10 cellular contexts compared by ENCODE assay signal in the genomic region with DNA sequence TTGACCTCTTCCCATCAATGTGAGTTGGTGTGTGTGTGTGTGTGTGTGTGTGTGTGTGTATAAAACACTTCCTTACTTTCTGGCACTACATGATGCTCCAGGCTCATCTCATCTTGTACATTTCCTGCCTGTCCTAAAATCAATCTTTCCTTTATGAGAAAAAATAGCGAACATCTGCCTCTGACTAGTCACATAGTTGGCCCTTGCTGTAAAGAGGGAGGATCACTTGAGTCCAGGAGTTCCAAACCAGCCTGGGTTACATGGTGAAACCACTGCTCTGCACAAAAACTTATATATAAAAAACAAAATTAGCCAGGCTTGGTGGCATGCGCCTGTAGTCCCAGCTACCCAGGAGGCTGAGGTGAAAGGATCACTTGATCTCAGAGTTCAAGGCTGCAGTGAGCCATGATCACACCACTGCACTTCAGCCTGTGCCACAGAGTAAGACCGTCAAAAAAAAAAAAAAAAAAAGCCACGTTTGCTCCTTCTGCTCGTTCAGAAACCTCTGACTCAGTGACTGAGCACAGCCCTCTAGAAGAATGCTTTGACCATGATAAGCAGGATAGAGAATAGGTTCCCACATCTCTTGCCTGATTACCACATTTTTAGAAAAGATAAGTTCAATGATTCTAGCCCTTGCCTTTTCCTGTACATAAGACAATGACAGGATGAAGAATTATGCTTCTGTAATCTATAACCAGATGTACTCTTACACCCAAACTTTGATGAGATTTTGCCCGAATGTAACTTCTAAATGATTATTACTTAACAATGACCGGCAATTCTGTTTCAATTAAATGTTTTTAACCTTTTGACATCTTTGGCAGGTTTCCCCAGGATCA. TPM values are rescaled to one million over a fixed set of nuclear protein-coding genes. Genes with fewer than 3 reads are reported as not detected.
A peak's percentile ranks its signal among the peaks of the same experiment; 100 is the strongest.
DNase-seq lines count a peak whose midpoint lies in the region; ATAC-seq and TF ChIP-seq lines count a peak whose summit lies in the region.
"Had no signal": no experiment of that assay in that cellular context is flagged by ENCODE, and none has a peak within 500 bp of the region (broad histone marks: within the 10 kb centered on the region; RNA-seq: fewer than 3 reads in every experiment).

No MANE protein-coding gene starts in this region.

- H3K4me3 ChIP-seq in fibroblast of villous mesenchyme (ENCODE audit: low read depth, low read length) = no peak overlapping the region
- H3K4me3 ChIP-seq in spleen = no peak overlapping the region

- no peaks in the 10 kb centered on the region for H3K27me3 ChIP-seq in spleen (replicated peaks in 1 of 7)

- no peak overlapping the region for H3K4me3 Mint-ChIP-seq in activated CD8-positive, alpha-beta memory T cell treated with anti-CD3 and anti-CD28 coated beads, Interleukin-2, amount 10 ng/mL, durations not matched to agents 7 days and 5 days
- H3K4me3 Mint-ChIP-seq in T-cell = peak overlapping the region in 1 of 3 donors; percentile 15
- H3K4me3 Mint-ChIP-seq: B cell had no signal

- H3K27ac ChIP-seq in spleen = peak overlapping the region in 7 of 8 donors; percentile 55 to 86 (median 73)

- H3K4me1 Mint-ChIP-seq in activated CD8-positive, alpha-beta memory T cell treated with anti-CD3 and anti-CD28 coated beads, Interleukin-2, amount 10 ng/mL, durations not matched to agents 7 days and 5 days = peaks cover 28% of the 10 kb centered on the region
- H3K4me1 Mint-ChIP-seq in T-cell = peaks cover 21 to 23% (median 22%) of the 10 kb centered on the region in 3 donors
- H3K4me1 Mint-ChIP-seq: B cell had no signal

- no peaks in the 10 kb centered on the region for H3K9me3 Mint-ChIP-seq in activated CD8-positive, alpha-beta memory T cell treated with anti-CD3 and anti-CD28 coated beads, Interleukin-2, amount 10 ng/mL, durations not matched to agents 7 days and 5 days (ENCODE audit: low read depth)
- no peaks in the 10 kb centered on the region for H3K9me3 Mint-ChIP-seq in T-cell

- H3K9me3 ChIP-seq in spleen = no peaks in the 10 kb centered on the region

- peaks cover 6 to 48% (median 31%) of the 10 kb centered on the region in 6 donors for H3K4me1 ChIP-seq in spleen

- POLR2A ChIA-PET in T-cell (lab: Charles Lee) = no interaction called here

- no peaks in the 10 kb centered on the region for H3K36me3 ChIP-seq in spleen

- DNase-seq in activated CD8-positive, alpha-beta memory T cell treated with anti-CD3 and anti-CD28 coated beads, Interleukin-2, amount 10 ng/mL, durations not matched to agents 7 days and 5 days = no peak
- DNase-seq in activated CD8-positive, alpha-beta memory T cell treated with anti-CD3 and anti-CD28 coated beads for 24 hours = no peak
- no peak for DNase-seq in T-cell
- peak; percentile 96 for DNase-seq in fibroblast of villous mesenchyme (ENCODE audit: low read depth)
- DNase-seq in spleen = no peak
- DNase-seq in DMS153 treated with DMSO at 0.1 percent for 48 hours (lab: John Stamatoyannopoulos, UW; ENCODE audit: unreplicated experiment) = no peak
- DNase-seq: central memory CD4-positive, alpha-beta T cell had no signal

- WGBS in spleen, 5 donors = 32 to 42% (median 34%) methylated on average over 7 of the region's 7 CpGs

- H3K27me3 Mint-ChIP-seq in activated CD8-positive, alpha-beta memory T cell treated with anti-CD3 and anti-CD28 coated beads, Interleukin-2, amount 10 ng/mL, durations not matched to agents 7 days and 5 days = peaks cover 2% of the 10 kb centered on the region
- no peaks in the 10 kb centered on the region for H3K27me3 Mint-ChIP-seq in T-cell
- H3K27me3 Mint-ChIP-seq: B cell had no signal

- intact Hi-C loops in spleen (cut with DNase I; ENCODE audit: low total_unique reads) = no loop called here

- H3K36me3 Mint-ChIP-seq in activated CD8-positive, alpha-beta memory T cell treated with anti-CD3 and anti-CD28 coated beads, Interleukin-2, amount 10 ng/mL, durations not matched to agents 7 days and 5 days = peaks cover 4% of the 10 kb centered on the region
- H3K36me3 Mint-ChIP-seq in T-cell = no peaks in the 10 kb centered on the region

- peak; percentile 70 for ATAC-seq in activated CD8-positive, alpha-beta memory T cell treated with anti-CD3 and anti-CD28 coated beads, Interleukin-2, amount 10 ng/mL, durations not matched to agents 7 days and 5 days
- ATAC-seq in T-cell (replicated peaks in 1 of 4) = peak in 3 of 4 experiments; percentile 9 to 29 (median 12)
- no peak for ATAC-seq in GM18498 (IDR thresholded peaks at IDR 0.05; ENCODE audit: unreplicated experiment)
- ATAC-seq in HG03097 (IDR thresholded peaks at IDR 0.05; ENCODE audit: low FRiP score, unreplicated experiment) = no peak

- H3K27ac Mint-ChIP-seq in activated CD8-positive, alpha-beta memory T cell treated with anti-CD3 and anti-CD28 coated beads, Interleukin-2, amount 10 ng/mL, durations not matched to agents 7 days and 5 days = peak overlapping the region; percentile 0
- no peak overlapping the region for H3K27ac Mint-ChIP-seq in T-cell
- H3K27ac Mint-ChIP-seq: B cell had no signal

- TF ChIP-seq POLR2A in spleen (IDR thresholded peaks at IDR 0.05) = no peak

- CTCF ChIA-PET in activated CD8-positive, alpha-beta memory T cell treated with anti-CD3 and anti-CD28 coated beads, Interleukin-2, amount 10 ng/mL, durations not matched to agents 7 days and 5 days (lab: Charles Lee) = no interaction called here
- CTCF ChIA-PET in T-cell (lab: Charles Lee) = interaction anchor here in 1 of 2 donors (0.6 kb wide), 1 partner anchor 101 kb away, joined by 3 read pairs; no protein-coding TSS in a partner anchor

- TF ChIP-seq CTCF in fibroblast of villous mesenchyme (IDR thresholded peaks at IDR 0.05; ENCODE audit: insufficient read depth, low read depth, low read length) = no peak
- no peak for TF ChIP-seq CTCF in spleen (IDR thresholded peaks at IDR 0.05 in 8 of 11, conservative IDR thresholded peaks at IDR 0.05 in 3 of 11)

RNA-seq across cellular contexts. Expression of a gene that starts 45.2 kb away (rescaled TPM):
- total RNA-seq in activated CD8-positive, alpha-beta memory T cell treated with anti-CD3 and anti-CD28 coated beads, Interleukin-2, amount 10 ng/mL, durations not matched to agents 7 days and 5 days = 10 to 100 TPM; 73.9 to 74.0 TPM
- total RNA-seq in T-cell (10 to 100 TPM; 22.8 to 56.2 (median 31.9) TPM), fibroblast of villous mesenchyme (25.8 and 27.6 TPM in 2 replicates), spleen (100 to 1,000 TPM in 2 of 7 donors, 10 to 100 TPM in 5; 55.8 to 124 (median 74.9) TPM)
- 10 to 100 TPM; 18.7 to 41.1 (median 33.8) TPM for polyA plus RNA-seq in spleen

Comparison
In these comparisons a context has a peak if more than half of its experiments do, and no peak if none do; other contexts are left out.
1. ATAC-seq: peak in activated CD8-positive, alpha-beta memory T cell treated with anti-CD3 and anti-CD28 coated beads, Interleukin-2, amount 10 ng/mL, durations not matched to agents 7 days and 5 days (single experiment) and T-cell (3 of 4); none in GM18498 (single experiment) and HG03097 (single experiment).